Comparison of ENCODE assay signal across 9 cellular contexts in genomic region chr12:52171950-52172512, GRCh38. TPM values are rescaled to one million over a fixed set of nuclear protein-coding genes. Genes with fewer than 3 reads are reported as not detected.
DNase-seq lines count a peak whose midpoint lies in the region; ATAC-seq and TF ChIP-seq lines count a peak whose summit lies in the region.
"Had no signal": no experiment of that assay in that cellular context is flagged by ENCODE, and none has a peak within 500 bp of the region (broad histone marks: within the 10 kb centered on the region; RNA-seq: fewer than 3 reads in every experiment).

No MANE protein-coding gene starts in this region.

- H3K9me3 ChIP-seq in psoas muscle: no peaks in the 10 kb centered on the region

- TF ChIP-seq CTCF in cardiac fibroblast (IDR thresholded peaks at IDR 0.05; ENCODE audit: low read depth, low read length) (peak; percentile 46), psoas muscle (IDR thresholded peaks at IDR 0.05) (peak; percentile 31)

- ATAC-seq in psoas muscle (peak; percentile 80 to 90 (median 86)), GM18858 (IDR thresholded peaks at IDR 0.05; ENCODE audit: unreplicated experiment) (no peak)

- 31 to 58% (median 43%) methylated on average over 10 of the region's 10 CpGs for WGBS in psoas muscle, 3 donors

- H3K36me3 ChIP-seq in psoas muscle (ENCODE audit: insufficient read depth in 1 of 2, low read depth in 1 of 2): no peaks in the 10 kb centered on the region

- H3K4me1 ChIP-seq in psoas muscle: peaks cover 7% of the 10 kb centered on the region

- no peaks in the 10 kb centered on the region for H3K27me3 ChIP-seq in psoas muscle (ENCODE audit: insufficient read depth in 3 of 3, low read length in 2 of 3)

- intact Hi-C loops in psoas muscle (cut with DNase I): no loop called here

- no peak overlapping the region for H3K27ac ChIP-seq in psoas muscle

- H3K4me3 ChIP-seq in cardiac fibroblast (replicated peaks in 1 of 2; ENCODE audit: low read depth in 2 of 2, low read length in 2 of 2): no peak overlapping the region
- H3K4me3 ChIP-seq in psoas muscle: no peak overlapping the region

- DNase-seq in SIG-M5 treated with dmso at 0.1 percent for 504 hours (lab: John Stamatoyannopoulos, UW; ENCODE audit: unreplicated experiment) (peak; percentile 31), SIG-M5 (lab: John Stamatoyannopoulos, UW) (no peak), NCI-H1092 (lab: John Stamatoyannopoulos, UW) (peak; percentile 2), cardiac fibroblast (ENCODE audit: low read depth in 2 of 2) (peak in 1 of 2 donors; percentile 65), psoas muscle (peak; percentile 69 to 73), glomerular visceral epithelial cell (ENCODE audit: extremely low spot score) (no peak), foreskin melanocyte (no peak)
- DNase-seq: CD4-positive, alpha-beta memory T cell had no signal

RNA-seq across cellular contexts. Expression of gene KRT80, which starts 19.8 kb away (rescaled TPM):
- 10 to 100 TPM in 1 of 4 donors, 1 to 10 TPM in 2, under 1 TPM in 1; 0.11 to 14.0 (median 2.9) TPM for total RNA-seq in psoas muscle
- polyA plus RNA-seq in psoas muscle: under 1 TPM; 0.13 to 0.44 (median 0.24) TPM
- total RNA-seq: CD4-positive, alpha-beta memory T cell had no signal
- polyA plus RNA-seq: CD4-positive, alpha-beta memory T cell had no signal

Comparison
In these comparisons a context has a peak if more than half of its experiments do, and no peak if none do; other contexts are left out.
1. DNase-seq: peak in SIG-M5 treated with dmso at 0.1 percent for 504 hours (single experiment), NCI-H1092 (single experiment) and psoas muscle (2 of 2); none in SIG-M5 (single experiment), glomerular visceral epithelial cell (single experiment) and foreskin melanocyte (single experiment).